Comparison of ENCODE assay signal across 1 cellular context in the genomic region with DNA sequence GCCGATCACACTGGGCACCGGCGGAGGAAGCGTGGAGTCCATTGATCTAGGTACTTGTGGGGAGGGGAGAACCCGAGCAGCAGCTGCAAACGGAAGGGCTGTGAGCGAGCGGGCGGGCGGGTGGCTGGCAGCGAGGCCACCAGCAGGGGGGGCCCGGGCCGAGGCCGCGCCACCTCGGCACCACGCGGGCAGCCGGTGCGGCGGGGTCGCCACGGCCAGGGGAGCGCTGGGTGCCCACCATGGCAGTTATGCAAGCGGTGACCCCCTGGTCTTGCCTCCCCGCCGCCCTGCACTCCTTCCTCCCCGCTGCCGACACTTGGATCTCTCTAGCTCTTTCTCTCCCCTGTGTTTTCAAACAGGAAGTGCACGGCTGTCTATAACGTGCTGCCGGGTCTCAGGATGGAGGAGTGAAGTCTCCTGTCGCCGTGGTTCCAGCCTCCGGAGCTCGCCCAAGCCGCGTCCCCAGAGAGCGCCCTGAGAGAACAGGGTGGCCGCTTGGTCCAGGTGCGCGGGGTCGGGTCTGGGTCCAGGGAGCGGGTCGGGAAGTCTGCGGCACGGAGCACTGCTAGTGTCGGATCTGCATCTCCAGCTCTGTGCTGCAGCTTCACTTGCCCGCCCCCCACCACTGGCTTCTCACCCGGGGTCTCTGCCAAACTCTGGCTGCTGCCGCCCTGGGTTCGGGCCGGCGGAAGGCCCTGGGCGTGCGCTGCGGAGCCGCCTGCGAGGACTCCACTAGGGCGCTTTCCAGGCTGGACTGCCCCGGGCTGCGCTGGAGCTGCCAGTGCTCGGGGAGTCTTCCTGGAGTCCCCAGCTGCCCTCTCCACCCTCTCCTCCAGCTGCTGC.
TF ChIP-seq lines count a peak whose summit lies in the region.

No MANE protein-coding gene starts in this region.

TF ChIP-seq in GM12878, 131 proteins besides CTCF, POLR2A, EP300 and RAD21 (continued from another document and continues in another):
- TF ChIP-seq, protein P1, sequence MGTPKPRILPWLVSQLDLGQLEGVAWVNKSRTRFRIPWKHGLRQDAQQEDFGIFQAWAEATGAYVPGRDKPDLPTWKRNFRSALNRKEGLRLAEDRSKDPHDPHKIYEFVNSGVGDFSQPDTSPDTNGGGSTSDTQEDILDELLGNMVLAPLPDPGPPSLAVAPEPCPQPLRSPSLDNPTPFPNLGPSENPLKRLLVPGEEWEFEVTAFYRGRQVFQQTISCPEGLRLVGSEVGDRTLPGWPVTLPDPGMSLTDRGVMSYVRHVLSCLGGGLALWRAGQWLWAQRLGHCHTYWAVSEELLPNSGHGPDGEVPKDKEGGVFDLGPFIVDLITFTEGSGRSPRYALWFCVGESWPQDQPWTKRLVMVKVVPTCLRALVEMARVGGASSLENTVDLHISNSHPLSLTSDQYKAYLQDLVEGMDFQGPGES (IDR thresholded peaks at IDR 0.05) = no peak
- TF ChIP-seq RFX5 (IDR thresholded peaks at IDR 0.05; ENCODE audit: low read depth, low read length) (no peak), FOXK2 (IDR thresholded peaks at IDR 0.05) (no peak), TCF3 (IDR thresholded peaks at IDR 0.05; ENCODE audit: borderline replicate concordance, insufficient read depth, low read depth, low read length) (peak; percentile 71; the same call in 1 of the 2 replicates), CREB1 (IDR thresholded peaks at IDR 0.05; ENCODE audit: low read depth) (no peak), ZBED1 (IDR thresholded peaks at IDR 0.05; ENCODE audit: borderline replicate concordance) (no peak), GATAD2B (conservative IDR thresholded peaks at IDR 0.05; ENCODE audit: low read depth) (peak; percentile 97), IKZF2 (IDR thresholded peaks at IDR 0.05) (0 out of 4 replicates have a peak, but pooled peaks of 1 of the 2 experiments have one; percentile 18), MXI1 (IDR thresholded peaks at IDR 0.05; ENCODE audit: low read depth, low read length) (peak; percentile 25), SIN3A (IDR thresholded peaks at IDR 0.05; ENCODE audit: low read depth, low read length) (no peak), PAX5 (IDR thresholded peaks at IDR 0.05; ENCODE audit: borderline replicate concordance, low read depth, low read length) (no peak), YBX1 (IDR thresholded peaks at IDR 0.05) (no peak), TAF1 (IDR thresholded peaks at IDR 0.05; ENCODE audit: borderline replicate concordance, low read depth, low read length) (peak; percentile 31; the same call in 1 of the 2 replicates), NR2C2 (IDR thresholded peaks at IDR 0.05; ENCODE audit: borderline replicate concordance, control insufficient read depth, insufficient read length, low read depth) (no peak), ZSCAN29 (IDR thresholded peaks at IDR 0.05) (no peak), STAT3 (IDR thresholded peaks at IDR 0.05; ENCODE audit: low read depth, low read length) (no peak), TBL1XR1 (IDR thresholded peaks at IDR 0.05; ENCODE audit: low read depth, low read length) (no peak), ZNF217 (IDR thresholded peaks at IDR 0.05) (peak; percentile 60; the same call in 1 of the 2 replicates), HDAC2 (IDR thresholded peaks at IDR 0.05) (no peak), IRF4 (IDR thresholded peaks at IDR 0.05; ENCODE audit: low read depth, low read length) (no peak), GABPA (IDR thresholded peaks at IDR 0.05; ENCODE audit: low read depth) (no peak), CHD4 (IDR thresholded peaks at IDR 0.05) (no peak), MYB (IDR thresholded peaks at IDR 0.05; ENCODE audit: borderline replicate concordance, low read depth, low read length) (no peak), EGR1 (IDR thresholded peaks at IDR 0.05; ENCODE audit: borderline replicate concordance in 1 of 2, low read depth in 2 of 2, low read length in 2 of 2) (no peak; a peak in 1 of 3 replicates), NFXL1 (IDR thresholded peaks at IDR 0.05; ENCODE audit: borderline replicate concordance) (no peak; the same call in 1 of the 2 replicates), CBX5 (IDR thresholded peaks at IDR 0.05; ENCODE audit: low read depth) (no peak), JUND (IDR thresholded peaks at IDR 0.05; ENCODE audit: low read depth, low read length) (no peak), CREM (IDR thresholded peaks at IDR 0.05; ENCODE audit: low read depth) (no peak), KAT2A (conservative IDR thresholded peaks at IDR 0.05; ENCODE audit: control insufficient read depth, low read depth, low read length) (no peak), CHD2 (IDR thresholded peaks at IDR 0.05; ENCODE audit: borderline replicate concordance, low read depth, low read length) (no peak), NFIC (IDR thresholded peaks at IDR 0.05; ENCODE audit: low read depth, low read length) (no peak), POLR2AphosphoS5 (IDR thresholded peaks at IDR 0.05; ENCODE audit: low read length) (peak; percentile 67), DPF2 (IDR thresholded peaks at IDR 0.05) (peak; percentile 85), ZNF622 (IDR thresholded peaks at IDR 0.05) (no peak), NR2C1 (IDR thresholded peaks at IDR 0.05) (no peak), KLF5 (IDR thresholded peaks at IDR 0.05; ENCODE audit: partially characterized antibody) (no peak)
- TF ChIP-seq, protein P2, sequence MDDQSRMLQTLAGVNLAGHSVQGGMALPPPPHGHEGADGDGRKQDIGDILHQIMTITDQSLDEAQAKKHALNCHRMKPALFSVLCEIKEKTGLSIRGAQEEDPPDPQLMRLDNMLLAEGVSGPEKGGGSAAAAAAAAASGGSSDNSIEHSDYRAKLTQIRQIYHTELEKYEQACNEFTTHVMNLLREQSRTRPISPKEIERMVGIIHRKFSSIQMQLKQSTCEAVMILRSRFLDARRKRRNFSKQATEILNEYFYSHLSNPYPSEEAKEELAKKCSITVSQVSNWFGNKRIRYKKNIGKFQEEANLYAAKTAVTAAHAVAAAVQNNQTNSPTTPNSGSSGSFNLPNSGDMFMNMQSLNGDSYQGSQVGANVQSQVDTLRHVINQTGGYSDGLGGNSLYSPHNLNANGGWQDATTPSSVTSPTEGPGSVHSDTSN (IDR thresholded peaks at IDR 0.05; ENCODE audit: insufficient replicate concordance, low read depth, low read length) = no peak
- TF ChIP-seq, protein P3, sequence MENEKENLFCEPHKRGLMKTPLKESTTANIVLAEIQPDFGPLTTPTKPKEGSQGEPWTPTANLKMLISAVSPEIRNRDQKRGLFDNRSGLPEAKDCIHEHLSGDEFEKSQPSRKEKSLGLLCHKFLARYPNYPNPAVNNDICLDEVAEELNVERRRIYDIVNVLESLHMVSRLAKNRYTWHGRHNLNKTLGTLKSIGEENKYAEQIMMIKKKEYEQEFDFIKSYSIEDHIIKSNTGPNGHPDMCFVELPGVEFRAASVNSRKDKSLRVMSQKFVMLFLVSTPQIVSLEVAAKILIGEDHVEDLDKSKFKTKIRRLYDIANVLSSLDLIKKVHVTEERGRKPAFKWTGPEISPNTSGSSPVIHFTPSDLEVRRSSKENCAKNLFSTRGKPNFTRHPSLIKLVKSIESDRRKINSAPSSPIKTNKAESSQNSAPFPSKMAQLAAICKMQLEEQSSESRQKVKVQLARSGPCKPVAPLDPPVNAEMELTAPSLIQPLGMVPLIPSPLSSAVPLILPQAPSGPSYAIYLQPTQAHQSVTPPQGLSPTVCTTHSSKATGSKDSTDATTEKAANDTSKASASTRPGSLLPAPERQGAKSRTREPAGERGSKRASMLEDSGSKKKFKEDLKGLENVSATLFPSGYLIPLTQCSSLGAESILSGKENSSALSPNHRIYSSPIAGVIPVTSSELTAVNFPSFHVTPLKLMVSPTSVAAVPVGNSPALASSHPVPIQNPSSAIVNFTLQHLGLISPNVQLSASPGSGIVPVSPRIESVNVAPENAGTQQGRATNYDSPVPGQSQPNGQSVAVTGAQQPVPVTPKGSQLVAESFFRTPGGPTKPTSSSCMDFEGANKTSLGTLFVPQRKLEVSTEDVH (IDR thresholded peaks at IDR 0.05; ENCODE audit: low read depth, partially characterized antibody) = no peak
- TF ChIP-seq, protein P4, sequence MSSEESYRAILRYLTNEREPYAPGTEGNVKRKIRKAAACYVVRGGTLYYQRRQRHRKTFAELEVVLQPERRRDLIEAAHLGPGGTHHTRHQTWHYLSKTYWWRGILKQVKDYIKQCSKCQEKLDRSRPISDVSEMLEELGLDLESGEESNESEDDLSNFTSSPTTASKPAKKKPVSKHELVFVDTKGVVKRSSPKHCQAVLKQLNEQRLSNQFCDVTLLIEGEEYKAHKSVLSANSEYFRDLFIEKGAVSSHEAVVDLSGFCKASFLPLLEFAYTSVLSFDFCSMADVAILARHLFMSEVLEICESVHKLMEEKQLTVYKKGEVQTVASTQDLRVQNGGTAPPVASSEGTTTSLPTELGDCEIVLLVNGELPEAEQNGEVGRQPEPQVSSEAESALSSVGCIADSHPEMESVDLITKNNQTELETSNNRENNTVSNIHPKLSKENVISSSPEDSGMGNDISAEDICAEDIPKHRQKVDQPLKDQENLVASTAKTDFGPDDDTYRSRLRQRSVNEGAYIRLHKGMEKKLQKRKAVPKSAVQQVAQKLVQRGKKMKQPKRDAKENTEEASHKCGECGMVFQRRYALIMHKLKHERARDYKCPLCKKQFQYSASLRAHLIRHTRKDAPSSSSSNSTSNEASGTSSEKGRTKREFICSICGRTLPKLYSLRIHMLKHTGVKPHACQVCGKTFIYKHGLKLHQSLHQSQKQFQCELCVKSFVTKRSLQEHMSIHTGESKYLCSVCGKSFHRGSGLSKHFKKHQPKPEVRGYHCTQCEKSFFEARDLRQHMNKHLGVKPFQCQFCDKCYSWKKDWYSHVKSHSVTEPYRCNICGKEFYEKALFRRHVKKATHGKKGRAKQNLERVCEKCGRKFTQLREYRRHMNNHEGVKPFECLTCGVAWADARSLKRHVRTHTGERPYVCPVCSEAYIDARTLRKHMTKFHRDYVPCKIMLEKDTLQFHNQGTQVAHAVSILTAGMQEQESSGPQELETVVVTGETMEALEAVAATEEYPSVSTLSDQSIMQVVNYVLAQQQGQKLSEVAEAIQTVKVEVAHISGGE (CRISPR knock-in tag; IDR thresholded peaks at IDR 0.05) = no peak
- TF ChIP-seq, protein P5, sequence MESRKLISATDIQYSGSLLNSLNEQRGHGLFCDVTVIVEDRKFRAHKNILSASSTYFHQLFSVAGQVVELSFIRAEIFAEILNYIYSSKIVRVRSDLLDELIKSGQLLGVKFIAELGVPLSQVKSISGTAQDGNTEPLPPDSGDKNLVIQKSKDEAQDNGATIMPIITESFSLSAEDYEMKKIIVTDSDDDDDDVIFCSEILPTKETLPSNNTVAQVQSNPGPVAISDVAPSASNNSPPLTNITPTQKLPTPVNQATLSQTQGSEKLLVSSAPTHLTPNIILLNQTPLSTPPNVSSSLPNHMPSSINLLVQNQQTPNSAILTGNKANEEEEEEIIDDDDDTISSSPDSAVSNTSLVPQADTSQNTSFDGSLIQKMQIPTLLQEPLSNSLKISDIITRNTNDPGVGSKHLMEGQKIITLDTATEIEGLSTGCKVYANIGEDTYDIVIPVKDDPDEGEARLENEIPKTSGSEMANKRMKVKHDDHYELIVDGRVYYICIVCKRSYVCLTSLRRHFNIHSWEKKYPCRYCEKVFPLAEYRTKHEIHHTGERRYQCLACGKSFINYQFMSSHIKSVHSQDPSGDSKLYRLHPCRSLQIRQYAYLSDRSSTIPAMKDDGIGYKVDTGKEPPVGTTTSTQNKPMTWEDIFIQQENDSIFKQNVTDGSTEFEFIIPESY (IDR thresholded peaks at IDR 0.05) = no peak
- TF ChIP-seq, protein P6, sequence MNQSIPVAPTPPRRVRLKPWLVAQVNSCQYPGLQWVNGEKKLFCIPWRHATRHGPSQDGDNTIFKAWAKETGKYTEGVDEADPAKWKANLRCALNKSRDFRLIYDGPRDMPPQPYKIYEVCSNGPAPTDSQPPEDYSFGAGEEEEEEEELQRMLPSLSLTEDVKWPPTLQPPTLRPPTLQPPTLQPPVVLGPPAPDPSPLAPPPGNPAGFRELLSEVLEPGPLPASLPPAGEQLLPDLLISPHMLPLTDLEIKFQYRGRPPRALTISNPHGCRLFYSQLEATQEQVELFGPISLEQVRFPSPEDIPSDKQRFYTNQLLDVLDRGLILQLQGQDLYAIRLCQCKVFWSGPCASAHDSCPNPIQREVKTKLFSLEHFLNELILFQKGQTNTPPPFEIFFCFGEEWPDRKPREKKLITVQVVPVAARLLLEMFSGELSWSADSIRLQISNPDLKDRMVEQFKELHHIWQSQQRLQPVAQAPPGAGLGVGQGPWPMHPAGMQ (IDR thresholded peaks at IDR 0.05; ENCODE audit: borderline replicate concordance) = no peak
- TF ChIP-seq, protein P7, sequence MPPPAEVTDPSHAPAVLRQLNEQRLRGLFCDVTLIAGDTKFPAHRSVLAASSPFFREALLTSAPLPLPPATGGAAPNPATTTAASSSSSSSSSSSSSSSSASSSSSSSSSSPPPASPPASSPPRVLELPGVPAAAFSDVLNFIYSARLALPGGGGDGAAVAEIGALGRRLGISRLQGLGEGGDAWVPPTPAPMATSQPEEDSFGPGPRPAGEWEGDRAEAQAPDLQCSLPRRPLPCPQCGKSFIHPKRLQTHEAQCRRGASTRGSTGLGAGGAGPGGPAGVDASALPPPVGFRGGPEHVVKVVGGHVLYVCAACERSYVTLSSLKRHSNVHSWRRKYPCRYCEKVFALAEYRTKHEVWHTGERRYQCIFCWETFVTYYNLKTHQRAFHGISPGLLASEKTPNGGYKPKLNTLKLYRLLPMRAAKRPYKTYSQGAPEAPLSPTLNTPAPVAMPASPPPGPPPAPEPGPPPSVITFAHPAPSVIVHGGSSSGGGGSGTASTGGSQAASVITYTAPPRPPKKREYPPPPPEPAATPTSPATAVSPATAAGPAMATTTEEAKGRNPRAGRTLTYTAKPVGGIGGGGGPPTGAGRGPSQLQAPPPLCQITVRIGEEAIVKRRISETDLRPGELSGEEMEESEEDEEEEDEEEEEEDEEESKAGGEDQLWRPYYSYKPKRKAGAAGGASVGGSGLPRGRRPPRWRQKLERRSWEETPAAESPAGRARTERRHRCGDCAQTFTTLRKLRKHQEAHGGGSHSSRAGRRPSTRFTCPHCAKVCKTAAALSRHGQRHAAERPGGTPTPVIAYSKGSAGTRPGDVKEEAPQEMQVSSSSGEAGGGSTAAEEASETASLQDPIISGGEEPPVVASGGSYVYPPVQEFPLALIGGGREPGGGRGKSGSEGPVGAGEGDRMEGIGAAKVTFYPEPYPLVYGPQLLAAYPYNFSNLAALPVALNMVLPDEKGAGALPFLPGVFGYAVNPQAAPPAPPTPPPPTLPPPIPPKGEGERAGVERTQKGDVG (CRISPR knock-in tag; IDR thresholded peaks at IDR 0.05) = no peak
- TF ChIP-seq, protein P8, sequence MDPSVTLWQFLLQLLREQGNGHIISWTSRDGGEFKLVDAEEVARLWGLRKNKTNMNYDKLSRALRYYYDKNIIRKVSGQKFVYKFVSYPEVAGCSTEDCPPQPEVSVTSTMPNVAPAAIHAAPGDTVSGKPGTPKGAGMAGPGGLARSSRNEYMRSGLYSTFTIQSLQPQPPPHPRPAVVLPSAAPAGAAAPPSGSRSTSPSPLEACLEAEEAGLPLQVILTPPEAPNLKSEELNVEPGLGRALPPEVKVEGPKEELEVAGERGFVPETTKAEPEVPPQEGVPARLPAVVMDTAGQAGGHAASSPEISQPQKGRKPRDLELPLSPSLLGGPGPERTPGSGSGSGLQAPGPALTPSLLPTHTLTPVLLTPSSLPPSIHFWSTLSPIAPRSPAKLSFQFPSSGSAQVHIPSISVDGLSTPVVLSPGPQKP (IDR thresholded peaks at IDR 0.05; ENCODE audit: low read depth, low read length) = no peak
